In the genomic region with DNA sequence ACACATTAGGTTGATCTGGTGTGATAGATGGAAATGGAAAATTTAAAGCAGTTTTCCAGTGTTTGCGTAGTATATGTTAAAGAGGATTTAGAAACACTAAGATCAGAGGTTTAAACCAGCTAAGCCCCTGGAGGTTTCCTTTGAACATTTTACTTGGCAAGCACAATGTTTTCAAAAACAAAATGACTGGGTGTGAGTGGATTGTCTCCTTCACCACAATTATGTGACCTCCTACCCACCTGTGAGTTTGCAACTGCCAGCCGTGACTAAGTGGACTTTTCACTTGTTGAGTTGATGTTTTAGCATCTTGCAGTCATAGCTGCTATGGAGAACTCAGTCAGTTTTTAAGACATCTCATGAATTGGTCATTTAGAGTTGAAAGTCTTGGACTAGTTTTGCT, we compare ENCODE assay signal across 14 cellular contexts. TPM values are rescaled to one million over a fixed set of nuclear protein-coding genes. Genes with fewer than 3 reads are reported as not detected.
A peak's percentile ranks its signal among the peaks of the same experiment; 100 is the strongest.
DNase-seq lines count a peak whose midpoint lies in the region; ATAC-seq and TF ChIP-seq lines count a peak whose summit lies in the region.
"Had no signal": no experiment of that assay in that cellular context is flagged by ENCODE, and none has a peak within 500 bp of the region (broad histone marks: within the 10 kb centered on the region; RNA-seq: fewer than 3 reads in every experiment).

No MANE protein-coding gene starts in this region.

- H3K27ac ChIP-seq in SK-N-SH (ENCODE audit: low read depth in 2 of 2, low read length in 1 of 2), result peak overlapping the region in 1 of 2 experiments; percentile 92; a peak in 2 of 4 replicates
- H3K27ac ChIP-seq in aorta (ENCODE audit: low read depth in 1 of 2, low read length in 2 of 2), result peak overlapping the region; percentile 13 to 77
- H3K27ac ChIP-seq: esophagus squamous epithelium, Peyer's patch, sigmoid colon had no signal

- H3K9me2 ChIP-seq in SK-N-SH, result no peaks in the 10 kb centered on the region

- H2AFZ ChIP-seq in SK-N-SH (ENCODE audit: low read depth), result no peak overlapping the region

- ATAC-seq in aorta (ENCODE audit: low FRiP score) (no peak), GM21576 (IDR thresholded peaks at IDR 0.05; ENCODE audit: unreplicated experiment) (no peak)

- no peaks in the 10 kb centered on the region for H3K79me2 ChIP-seq in SK-N-SH (ENCODE audit: insufficient read depth)

- H3K27ac Mint-ChIP-seq in CD14-positive monocyte, result no peak overlapping the region
- H3K27ac Mint-ChIP-seq: activated naive CD8-positive, alpha-beta T cell had no signal

- H3K27me3 Mint-ChIP-seq in CD14-positive monocyte (ENCODE audit: low read depth in 3 of 3), result peaks cover 3 to 12% (median 6%) of the 10 kb centered on the region in 3 donors

- peak; percentile 7 for DNase-seq in NCI-H748 treated with DMSO at 0.1 percent for 48 hours (lab: John Stamatoyannopoulos, UW)
- DNase-seq in NCI-H748 (lab: John Stamatoyannopoulos, UW; ENCODE audit: unreplicated experiment), result no peak
- DNase-seq in SK-N-SH, result no peak
- peak; percentile 97 for DNase-seq in fibroblast of the aortic adventitia (ENCODE audit: low read depth)
- peak in 1 of 2 donors; percentile 49 for DNase-seq in aorta
- no peak for DNase-seq in Ammon's horn (ENCODE audit: low spot score)
- no peak for DNase-seq in CD14-positive monocyte (ENCODE audit: low spot score)
- DNase-seq: activated CD4-positive, alpha-beta T cell treated with anti-CD3 and anti-CD28 coated beads for 1 hour; esophagus squamous epithelium; Peyer's patch; sigmoid colon had no signal

- intact Hi-C loops in aorta (cut with DNase I) (loop anchor here (5.0 kb wide), 1 partner anchor 316 kb away; no protein-coding TSS in a partner anchor), CD14-positive monocyte (cut with micrococcal nuclease) (loop anchor here in 1 of 2 donors (5.0 kb wide), 1 partner anchor 461 kb away; no protein-coding TSS in a partner anchor)

- TF ChIP-seq CTCF in SK-N-SH (IDR thresholded peaks at IDR 0.05), result no peak
- TF ChIP-seq CTCF in fibroblast of the aortic adventitia (IDR thresholded peaks at IDR 0.05; ENCODE audit: insufficient read depth, low read length), result no peak
- no peak for TF ChIP-seq CTCF in CD14-positive monocyte (IDR thresholded peaks at IDR 0.05)

- no peak overlapping the region for H3K4me3 Mint-ChIP-seq in CD14-positive monocyte
- H3K4me3 Mint-ChIP-seq: activated naive CD8-positive, alpha-beta T cell had no signal

- H3K9me3 ChIP-seq in SK-N-SH (no peaks in the 10 kb centered on the region), aorta (ENCODE audit: control insufficient read depth, low read length) (no peaks in the 10 kb centered on the region)
- H3K9me3 ChIP-seq: esophagus squamous epithelium, Peyer's patch, sigmoid colon had no signal

- H3K4me2 ChIP-seq in SK-N-SH, result peak overlapping the region; percentile 8

- peaks cover 8 to 46% of the 10 kb centered on the region in 2 experiments; a peak in 3 of 4 replicates for H3K4me1 ChIP-seq in SK-N-SH (ENCODE audit: control insufficient read depth in 1 of 2, insufficient read depth in 2 of 2, low read depth in 1 of 2, low read length in 1 of 2)
- H3K4me1 ChIP-seq in aorta (ENCODE audit: control insufficient read depth in 1 of 2, insufficient read depth in 2 of 2, low read length in 2 of 2), result peaks cover 11 to 18% of the 10 kb centered on the region in 2 donors
- H3K4me1 ChIP-seq: Peyer's patch had no signal

- H3K36me3 ChIP-seq in SK-N-SH (replicated peaks in 1 of 2; ENCODE audit: control insufficient read depth in 1 of 2, insufficient read depth in 2 of 2, low read length in 1 of 2), result no peaks in the 10 kb centered on the region
- H3K36me3 ChIP-seq in aorta (ENCODE audit: control insufficient read depth in 1 of 2, insufficient read depth in 2 of 2, low read length in 1 of 2), result no peaks in the 10 kb centered on the region
- H3K36me3 ChIP-seq: esophagus squamous epithelium, Peyer's patch, sigmoid colon had no signal

- peak overlapping the region; percentile 69 for H3K9ac ChIP-seq in SK-N-SH

- H3F3A ChIP-seq in SK-N-SH (replicated peaks; ENCODE audit: insufficient read depth), result peaks cover 28% of the 10 kb centered on the region

- TF ChIP-seq EP300 in SK-N-SH (IDR thresholded peaks at IDR 0.05; ENCODE audit: borderline replicate concordance in 1 of 2, low read depth in 1 of 2, low read length in 1 of 2), result peak in 1 of 2 experiments; percentile 74; a peak in 1 of 4 replicates

- H3K27me3 ChIP-seq in SK-N-SH (ENCODE audit: insufficient read depth) (no peaks in the 10 kb centered on the region), aorta (ENCODE audit: control insufficient read depth in 1 of 2, insufficient read depth in 2 of 2, low read length in 1 of 2) (no peaks in the 10 kb centered on the region)
- H3K27me3 ChIP-seq: esophagus squamous epithelium, Peyer's patch, sigmoid colon had no signal

- POLR2A ChIA-PET in SK-N-SH (lab: Yijun Ruan, JAX), result no interaction called here

- H3K9me3 Mint-ChIP-seq in CD14-positive monocyte, result no peaks in the 10 kb centered on the region

- CTCF ChIA-PET in SK-N-SH (lab: Yijun Ruan, JAX), result interaction anchor here (1.4 to 4.7 kb wide), 3 partner anchors 8 to 459 kb away, joined by 3 to 39 read pairs (median 10); no protein-coding TSS in a partner anchor

- H3K4me3 ChIP-seq in SK-N-SH (ENCODE audit: low read depth in 2 of 2, low read length in 1 of 2) (no peak overlapping the region), fibroblast of the aortic adventitia (ENCODE audit: low read depth, low read length) (no peak overlapping the region), aorta (ENCODE audit: low read length in 2 of 2) (no peak overlapping the region)
- H3K4me3 ChIP-seq: esophagus squamous epithelium, lung, Peyer's patch, sigmoid colon had no signal

- TF ChIP-seq RAD21 in SK-N-SH (IDR thresholded peaks at IDR 0.05; ENCODE audit: low read length), result no peak

- peaks cover 1% of the 10 kb centered on the region for H3K4me1 Mint-ChIP-seq in CD14-positive monocyte

- WGBS in SK-N-SH (ENCODE audit: low lambda C conversion rate), result 60% methylated on average over 2 of the region's 2 CpGs
- 37 to 38% methylated on average over 2 of the region's 2 CpGs for WGBS in aorta, 2 donors

- H4K20me1 ChIP-seq in SK-N-SH (ENCODE audit: insufficient read depth), result no peaks in the 10 kb centered on the region

- no peaks in the 10 kb centered on the region for H3K36me3 Mint-ChIP-seq in CD14-positive monocyte
- H3K36me3 Mint-ChIP-seq: activated naive CD8-positive, alpha-beta T cell had no signal

TF ChIP-seq in SK-N-SH, 30 proteins besides CTCF, POLR2A, EP300 and RAD21 (continues in another document):
- TF ChIP-seq YY1 (IDR thresholded peaks at IDR 0.05; ENCODE audit: low read depth) (no peak), JUND (IDR thresholded peaks at IDR 0.05) (peak; percentile 58), GABPA (IDR thresholded peaks at IDR 0.05; ENCODE audit: low read depth) (no peak), GATA2 (CRISPR knock-in tag; IDR thresholded peaks at IDR 0.05) (no peak), RXRA (IDR thresholded peaks at IDR 0.05; ENCODE audit: borderline replicate concordance, low read depth) (peak; percentile 54; the same call in 1 of the 2 replicates), FOSL2 (IDR thresholded peaks at IDR 0.05; ENCODE audit: borderline replicate concordance, low read depth) (peak; percentile 54; the same call in 1 of the 2 replicates), NRF1 (IDR thresholded peaks at IDR 0.05; ENCODE audit: low read depth, low read length) (no peak), MXI1 (IDR thresholded peaks at IDR 0.05; ENCODE audit: low read depth, low read length) (no peak), MEF2A (IDR thresholded peaks at IDR 0.05; ENCODE audit: borderline replicate concordance, low read depth) (no peak), NFIC (IDR thresholded peaks at IDR 0.05; ENCODE audit: borderline replicate concordance) (peak; percentile 84), TEAD4 (IDR thresholded peaks at IDR 0.05; ENCODE audit: borderline replicate concordance, insufficient read depth) (0 out of 2 replicates have a peak, but pooled peaks have one; percentile 48), TCF12 (IDR thresholded peaks at IDR 0.05) (peak; percentile 81), RFX5 (IDR thresholded peaks at IDR 0.05; ENCODE audit: low read length) (no peak)
- TF ChIP-seq, protein P1, sequence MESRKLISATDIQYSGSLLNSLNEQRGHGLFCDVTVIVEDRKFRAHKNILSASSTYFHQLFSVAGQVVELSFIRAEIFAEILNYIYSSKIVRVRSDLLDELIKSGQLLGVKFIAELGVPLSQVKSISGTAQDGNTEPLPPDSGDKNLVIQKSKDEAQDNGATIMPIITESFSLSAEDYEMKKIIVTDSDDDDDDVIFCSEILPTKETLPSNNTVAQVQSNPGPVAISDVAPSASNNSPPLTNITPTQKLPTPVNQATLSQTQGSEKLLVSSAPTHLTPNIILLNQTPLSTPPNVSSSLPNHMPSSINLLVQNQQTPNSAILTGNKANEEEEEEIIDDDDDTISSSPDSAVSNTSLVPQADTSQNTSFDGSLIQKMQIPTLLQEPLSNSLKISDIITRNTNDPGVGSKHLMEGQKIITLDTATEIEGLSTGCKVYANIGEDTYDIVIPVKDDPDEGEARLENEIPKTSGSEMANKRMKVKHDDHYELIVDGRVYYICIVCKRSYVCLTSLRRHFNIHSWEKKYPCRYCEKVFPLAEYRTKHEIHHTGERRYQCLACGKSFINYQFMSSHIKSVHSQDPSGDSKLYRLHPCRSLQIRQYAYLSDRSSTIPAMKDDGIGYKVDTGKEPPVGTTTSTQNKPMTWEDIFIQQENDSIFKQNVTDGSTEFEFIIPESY (IDR thresholded peaks at IDR 0.05; ENCODE audit: borderline replicate concordance, low read depth), result no peak
- TF ChIP-seq, protein P2, sequence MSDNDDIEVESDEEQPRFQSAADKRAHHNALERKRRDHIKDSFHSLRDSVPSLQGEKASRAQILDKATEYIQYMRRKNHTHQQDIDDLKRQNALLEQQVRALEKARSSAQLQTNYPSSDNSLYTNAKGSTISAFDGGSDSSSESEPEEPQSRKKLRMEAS (IDR thresholded peaks at IDR 0.05; ENCODE audit: low read depth), result no peak
- TF ChIP-seq, protein P3, sequence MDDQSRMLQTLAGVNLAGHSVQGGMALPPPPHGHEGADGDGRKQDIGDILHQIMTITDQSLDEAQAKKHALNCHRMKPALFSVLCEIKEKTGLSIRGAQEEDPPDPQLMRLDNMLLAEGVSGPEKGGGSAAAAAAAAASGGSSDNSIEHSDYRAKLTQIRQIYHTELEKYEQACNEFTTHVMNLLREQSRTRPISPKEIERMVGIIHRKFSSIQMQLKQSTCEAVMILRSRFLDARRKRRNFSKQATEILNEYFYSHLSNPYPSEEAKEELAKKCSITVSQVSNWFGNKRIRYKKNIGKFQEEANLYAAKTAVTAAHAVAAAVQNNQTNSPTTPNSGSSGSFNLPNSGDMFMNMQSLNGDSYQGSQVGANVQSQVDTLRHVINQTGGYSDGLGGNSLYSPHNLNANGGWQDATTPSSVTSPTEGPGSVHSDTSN (IDR thresholded peaks at IDR 0.05), result peak; percentile 60

RNA-seq across cellular contexts. Expression of a gene that starts 4.7 kb away (rescaled TPM):
- polyA plus RNA-seq in SK-N-SH (2012; rRNA removed) (0.13 and 0.21 TPM in 2 replicates), aorta (1 to 10 TPM; 1.0 to 4.1 TPM), CD14-positive monocyte (not detected)
- 0.14 and 0.18 TPM in 2 replicates for polyA plus RNA-seq in SK-N-SH (2012; cell fraction: cytosol; rRNA removed)
- polyA plus RNA-seq in SK-N-SH (2012; cell fraction: nucleus; rRNA removed), result 0.12 and 0.39 TPM in 2 replicates
- total RNA-seq in fibroblast of the aortic adventitia (ENCODE audit: low replicate concordance) (0.16 and 4.6 TPM in 2 replicates), aorta (1 to 10 TPM; 1.6 to 2.2 TPM)
- total RNA-seq: Peyer's patch, sigmoid colon had no signal
- polyA plus RNA-seq: sigmoid colon had no signal

Comparison
In these comparisons a context has a peak if more than half of its experiments do, and no peak if none do; other contexts are left out.
1. DNase-seq: peak in NCI-H748 treated with DMSO at 0.1 percent for 48 hours (single experiment) and fibroblast of the aortic adventitia (single experiment); none in NCI-H748 (single experiment), SK-N-SH (single experiment), Ammon's horn (single experiment) and CD14-positive monocyte (single experiment).